Comparison of ENCODE assay signal across 22 cellular contexts in the genomic region with DNA sequence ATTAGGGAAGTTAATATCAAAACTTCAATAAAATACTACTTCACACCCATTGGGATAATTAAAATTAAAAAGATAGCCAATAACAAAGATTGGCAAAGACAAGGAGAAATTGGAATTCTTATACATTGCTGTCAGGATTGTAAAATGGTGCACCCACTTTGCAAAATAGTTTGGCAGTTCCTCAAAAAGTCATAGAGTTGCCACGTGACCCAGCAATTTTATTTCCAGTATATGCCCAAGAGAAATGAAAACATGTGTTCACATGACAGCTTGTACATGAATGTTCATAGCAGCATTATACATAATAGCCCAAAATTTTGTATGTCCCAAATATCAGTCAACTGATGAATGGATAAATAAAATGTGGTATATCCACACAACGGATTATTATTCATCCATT.
"Had no signal": no experiment of that assay in that cellular context is flagged by ENCODE, and none has a peak within 500 bp of the region (broad histone marks: within the 10 kb centered on the region; RNA-seq: fewer than 3 reads in every experiment).

No MANE protein-coding gene starts in this region.

- ATAC-seq: activated CD4-positive, alpha-beta T cell treated with anti-CD3 and anti-CD28 coated beads for 36 hours; activated CD8-positive, alpha-beta T cell treated with anti-CD3 and anti-CD28 coated beads for 36 hours; activated T-cell treated with anti-CD3 and anti-CD28 coated beads, Interleukin-2, amount 50 U/mL, for 4 hours; activated T-helper 17 cell treated with anti-CD3 and anti-CD28 coated beads, Interleukin-2, amount 50 U/mL, for 72 hours; effector memory CD8-positive, alpha-beta T cell; gastroesophageal sphincter; heart right ventricle had no signal

- DNase-seq: activated CD4-positive, alpha-beta T cell treated with anti-CD3 and anti-CD28 coated beads for 36 hours; activated CD4-positive, alpha-beta T cell treated with anti-CD3 and anti-CD28 coated beads, Interleukin-2, amount 10 ng/mL, durations not matched to agents 24 days and 14 days; activated CD4-positive, CD25-positive, alpha-beta regulatory T cell; activated CD4-positive, CD25-positive, alpha-beta regulatory T cell treated with anti-CD3 and anti-CD28 coated beads, Interleukin-2, amount 50 U/mL, for 72 hours; activated CD8-positive, alpha-beta memory T cell treated with anti-CD3 and anti-CD28 coated beads for 24 hours; activated CD8-positive, alpha-beta T cell treated with anti-CD3 and anti-CD28 coated beads for 36 hours; activated effector memory CD4-positive, alpha-beta T cell treated with Interleukin-2 at 50 U/mL for 16 hours; activated gamma-delta T cell treated with Interleukin-2 at 50 U/mL for 16 hours; activated naive CD4-positive, alpha-beta T cell treated with anti-CD3 and anti-CD28 coated beads, Interleukin-2, amount 50 U/mL, for 16 hours; activated naive CD4-positive, alpha-beta T cell treated with Interleukin-2 at 50 U/mL for 16 hours; activated T-cell treated with anti-CD3 and anti-CD28 coated beads, Interleukin-2, amount 50 U/mL, for 4 hours; amniotic stem cell; anterior cingulate cortex; brain microvascular endothelial cell; dorsolateral prefrontal cortex; effector memory CD8-positive, alpha-beta T cell; esophagus squamous epithelium; foreskin melanocyte; heart right ventricle; T-helper 2 cell had no signal
